1 cellular context compared by ENCODE assay signal in genomic region chr1:201758508-201759050, GRCh38.
TF ChIP-seq lines count a peak whose summit lies in the region.

No MANE protein-coding gene starts in this region.

TF ChIP-seq in HEK293, 187 proteins besides CTCF, POLR2A, EP300 and RAD21 (continued from another document):
- 0 out of 2 replicates have a peak, but pooled peaks have one; percentile 36 for TF ChIP-seq OSR2 (tag by site-specific recombination; IDR thresholded peaks at IDR 0.05)
- TF ChIP-seq, protein P1, sequence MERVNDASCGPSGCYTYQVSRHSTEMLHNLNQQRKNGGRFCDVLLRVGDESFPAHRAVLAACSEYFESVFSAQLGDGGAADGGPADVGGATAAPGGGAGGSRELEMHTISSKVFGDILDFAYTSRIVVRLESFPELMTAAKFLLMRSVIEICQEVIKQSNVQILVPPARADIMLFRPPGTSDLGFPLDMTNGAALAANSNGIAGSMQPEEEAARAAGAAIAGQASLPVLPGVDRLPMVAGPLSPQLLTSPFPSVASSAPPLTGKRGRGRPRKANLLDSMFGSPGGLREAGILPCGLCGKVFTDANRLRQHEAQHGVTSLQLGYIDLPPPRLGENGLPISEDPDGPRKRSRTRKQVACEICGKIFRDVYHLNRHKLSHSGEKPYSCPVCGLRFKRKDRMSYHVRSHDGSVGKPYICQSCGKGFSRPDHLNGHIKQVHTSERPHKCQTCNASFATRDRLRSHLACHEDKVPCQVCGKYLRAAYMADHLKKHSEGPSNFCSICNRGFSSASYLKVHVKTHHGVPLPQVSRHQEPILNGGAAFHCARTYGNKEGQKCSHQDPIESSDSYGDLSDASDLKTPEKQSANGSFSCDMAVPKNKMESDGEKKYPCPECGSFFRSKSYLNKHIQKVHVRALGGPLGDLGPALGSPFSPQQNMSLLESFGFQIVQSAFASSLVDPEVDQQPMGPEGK (tag by site-specific recombination; IDR thresholded peaks at IDR 0.05) = no peak
- no peak for TF ChIP-seq ZFP69B (tag by site-specific recombination; IDR thresholded peaks at IDR 0.05)
- 0 out of 2 replicates have a peak, but pooled peaks have one; percentile 25 for TF ChIP-seq ZNF335 (tag by site-specific recombination; conservative IDR thresholded peaks at IDR 0.05)
